31 cellular contexts compared by ENCODE assay signal in the genomic region with DNA sequence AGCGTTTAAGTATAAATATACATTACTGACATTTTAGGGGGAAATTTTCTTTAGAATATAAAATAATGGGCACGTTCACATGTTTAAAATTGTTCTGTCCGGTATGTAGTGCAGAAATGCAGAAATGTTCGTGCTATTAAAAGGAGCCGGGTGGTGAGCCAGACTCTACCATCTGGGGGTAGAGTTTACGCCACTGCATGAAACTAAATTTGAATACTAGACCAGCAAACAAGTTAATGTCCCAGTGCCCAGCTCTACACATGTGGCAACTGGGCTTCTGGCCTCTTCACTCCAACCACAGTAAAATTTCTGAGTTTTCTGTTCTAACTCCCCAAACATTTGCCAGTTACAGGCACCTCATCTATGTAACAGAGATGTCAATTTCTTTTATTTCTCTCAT.
"Had no signal": no experiment of that assay in that cellular context is flagged by ENCODE, and none has a peak within 500 bp of the region (broad histone marks: within the 10 kb centered on the region; RNA-seq: fewer than 3 reads in every experiment).

No MANE protein-coding gene starts in this region.

- H2AFZ ChIP-seq: PC-9 had no signal

- H3K4me2 ChIP-seq: KMS-11, PC-9 had no signal

- H3K36me3 ChIP-seq: SJCRH30 had no signal

- DNase-seq: Karpas-422, MM.1S, MV-4-11, NCI-H1048, NCI-H1105, NCI-H1417 treated with DMSO at 0.1 percent for 48 hours, NCI-H1436 treated with DMSO at 0.1 percent for 48 hours, NCI-H1694 treated with DMSO at 0.1 percent for 48 hours, NCI-H187 treated with DMSO at 0.1 percent for 48 hours, NCI-H2029, NCI-H2081, NCI-H2171 treated with DMSO at 0.1 percent for 48 hours, NCI-H2227 treated with DMSO at 0.1 percent for 48 hours, NCI-H345, NCI-H446, NCI-H510A treated with DMSO at 0.1 percent for 48 hours, NCI-H524 treated with DMSO at 0.1 percent for 48 hours, NCI-H526 treated with DMSO at 0.1 percent for 48 hours, NCI-H748 treated with DMSO at 0.1 percent for 48 hours, NCI-H82, PC-9, SHP77, SIG-M5, SJCRH30, T-cell had no signal

- H3K9ac ChIP-seq: KMS-11 had no signal

- H3K27me3 ChIP-seq: SJCRH30 had no signal

- ATAC-seq: Panc1, Right ventricle myocardium inferior, SK-N-SH treated with all-trans-retinoic acid at 6 μM for 48 hours, T-cell had no signal

- H3K4me1 ChIP-seq: SJCRH30 had no signal

- H3K4me3 ChIP-seq: PC-9, SJCRH30, SK-N-MC had no signal

- H3K27ac ChIP-seq: KMS-11, PC-9, RWPE1, SJCRH30, SK-N-MC had no signal

- H3K9me3 ChIP-seq: SJCRH30 had no signal
